8 cellular contexts compared by ENCODE assay signal in the genomic region with DNA sequence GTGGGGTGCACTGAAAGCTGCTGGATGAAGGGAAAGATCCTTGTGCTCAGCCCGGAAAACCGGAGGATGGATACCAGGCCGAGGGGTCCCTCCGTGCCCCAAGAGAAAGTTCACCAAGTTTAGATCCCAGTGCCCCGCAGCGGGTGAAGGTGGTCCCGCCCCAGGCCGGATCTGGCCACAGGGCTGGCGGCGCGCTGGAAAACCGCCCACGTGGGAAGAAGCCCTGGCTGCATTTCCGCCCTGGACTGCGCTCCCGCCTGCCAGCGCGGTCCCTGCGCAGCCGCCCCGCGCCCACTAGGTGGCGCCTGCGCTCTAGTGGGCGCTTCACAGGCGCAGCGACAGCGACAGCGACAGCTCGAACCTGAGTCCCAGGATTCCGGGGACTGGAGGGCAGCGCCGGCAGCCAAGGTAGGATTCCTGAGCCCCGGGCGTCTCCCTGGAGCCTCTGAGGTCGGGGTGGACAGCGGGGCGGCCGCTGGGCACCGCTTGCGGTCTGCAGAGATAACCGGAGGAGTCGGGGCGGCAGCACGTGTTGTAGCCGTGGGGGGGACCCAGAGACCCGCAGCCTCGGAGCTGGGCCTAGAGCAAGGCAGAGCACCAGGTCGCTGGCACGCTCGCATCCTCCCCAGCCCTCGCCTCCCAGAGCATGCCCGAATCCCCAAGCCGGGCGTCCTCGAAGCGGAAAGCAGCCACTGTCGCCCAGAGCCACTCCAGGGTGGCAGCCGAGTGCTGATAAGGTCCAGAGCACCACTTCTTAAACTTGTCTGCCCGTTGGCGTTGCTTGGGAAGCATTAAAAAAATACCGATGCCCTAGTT. TPM values are rescaled to one million over a fixed set of nuclear protein-coding genes. Genes with fewer than 3 reads are reported as not detected.
DNase-seq lines count a peak whose midpoint lies in the region; ATAC-seq and TF ChIP-seq lines count a peak whose summit lies in the region.

A gene with protein sequence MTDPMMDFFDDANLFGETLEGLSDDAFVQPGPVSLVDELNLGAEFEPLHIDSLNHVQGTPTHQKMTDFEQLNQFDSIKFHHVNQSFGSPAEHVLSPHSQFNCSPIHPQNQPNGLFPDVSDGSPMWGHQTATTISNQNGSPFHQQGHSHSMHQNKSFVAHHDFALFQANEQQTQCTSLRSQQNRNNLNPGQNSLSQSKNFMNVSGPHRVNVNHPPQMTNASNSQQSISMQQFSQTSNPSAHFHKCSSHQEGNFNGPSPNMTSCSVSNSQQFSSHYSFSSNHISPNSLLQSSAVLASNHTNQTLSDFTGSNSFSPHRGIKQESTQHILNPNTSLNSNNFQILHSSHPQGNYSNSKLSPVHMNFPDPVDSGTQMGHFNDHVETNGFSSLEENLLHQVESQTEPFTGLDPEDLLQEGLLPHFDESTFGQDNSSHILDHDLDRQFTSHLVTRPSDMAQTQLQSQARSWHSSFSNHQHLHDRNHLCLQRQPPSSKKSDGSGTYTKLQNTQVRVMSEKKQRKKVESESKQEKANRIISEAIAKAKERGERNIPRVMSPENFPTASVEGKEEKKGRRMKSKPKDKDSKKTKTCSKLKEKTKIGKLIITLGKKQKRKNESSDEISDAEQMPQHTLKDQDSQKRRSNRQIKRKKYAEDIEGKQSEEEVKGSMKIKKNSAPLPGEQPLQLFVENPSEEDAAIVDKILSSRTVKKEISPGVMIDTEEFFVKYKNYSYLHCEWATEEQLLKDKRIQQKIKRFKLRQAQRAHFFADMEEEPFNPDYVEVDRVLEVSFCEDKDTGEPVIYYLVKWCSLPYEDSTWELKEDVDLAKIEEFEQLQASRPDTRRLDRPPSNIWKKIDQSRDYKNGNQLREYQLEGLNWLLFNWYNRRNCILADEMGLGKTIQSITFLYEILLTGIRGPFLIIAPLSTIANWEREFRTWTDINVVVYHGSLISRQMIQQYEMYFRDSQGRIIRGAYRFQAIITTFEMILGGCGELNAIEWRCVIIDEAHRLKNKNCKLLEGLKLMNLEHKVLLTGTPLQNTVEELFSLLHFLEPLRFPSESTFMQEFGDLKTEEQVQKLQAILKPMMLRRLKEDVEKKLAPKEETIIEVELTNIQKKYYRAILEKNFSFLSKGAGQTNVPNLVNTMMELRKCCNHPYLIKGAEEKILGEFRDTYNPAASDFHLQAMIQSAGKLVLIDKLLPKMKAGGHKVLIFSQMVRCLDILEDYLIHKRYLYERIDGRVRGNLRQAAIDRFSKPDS (N-terminal part only) (plus strand): TSS at position 322 of the 816 bp plus-strand sequence. CDS start 101,099 bp downstream, outside the sequence.

- peak within 1 kb of the TSS; percentile 83 for H2AFZ ChIP-seq in osteoblast (ENCODE audit: low read length)

- H3K9me3 ChIP-seq in osteoblast (ENCODE audit: low read depth, low read length) (no peaks in the 10 kb centered on the region), testis (no peaks in the 10 kb centered on the region)

- H4K20me1 ChIP-seq in osteoblast (ENCODE audit: insufficient read depth, low read length), result no peaks in the 10 kb centered on the region

- no peaks in the 10 kb centered on the region for H3K36me3 ChIP-seq in osteoblast (ENCODE audit: insufficient read depth, low read length)
- no peaks in the 10 kb centered on the region for H3K36me3 ChIP-seq in testis (ENCODE audit: low read depth, missing control alignments)

- peaks cover 5% of the 10 kb centered on the region for H3K4me1 Mint-ChIP-seq in activated naive CD4-positive, alpha-beta T cell treated with anti-CD3 and anti-CD28 coated beads, Interleukin-2, amount 50 U/mL, for 24 hours

- H3K27ac Mint-ChIP-seq in activated naive CD4-positive, alpha-beta T cell treated with anti-CD3 and anti-CD28 coated beads, Interleukin-2, amount 50 U/mL, for 24 hours, result peak within 1 kb of the TSS; percentile 68

- H3K36me3 Mint-ChIP-seq in activated naive CD4-positive, alpha-beta T cell treated with anti-CD3 and anti-CD28 coated beads, Interleukin-2, amount 50 U/mL, for 24 hours, result no peaks in the 10 kb centered on the region

- TF ChIP-seq CTCF in GM10266 (IDR thresholded peaks at IDR 0.05; ENCODE audit: control insufficient read depth, insufficient read depth, low read depth, missing control alignments) (peak; percentile 100), osteoblast (IDR thresholded peaks at IDR 0.05; ENCODE audit: extremely low read depth, low read depth, low read length) (peak; percentile 92), testis (IDR thresholded peaks at IDR 0.05) (peak; percentile 98)

- DNase-seq in GM10266 (ENCODE audit: extremely low spot score), result peak; percentile 81
- peak; percentile 10 for DNase-seq in NCI-H1048 (lab: John Stamatoyannopoulos, UW)
- DNase-seq in glomerular endothelial cell (ENCODE audit: extremely low read depth, low read depth, low spot score), result no peak
- DNase-seq in osteoblast (ENCODE audit: insufficient read length, low spot score, missing footprints), result peak; percentile 96
- peak; percentile 87 for DNase-seq in testis

- 0% methylated on average over 3 to 53 of the region's 62 CpGs for WGBS in testis, 2 donors

- H3K4me1 ChIP-seq in osteoblast (ENCODE audit: insufficient read depth, low read length), result peaks cover 31% of the 10 kb centered on the region
- H3K4me1 ChIP-seq in testis, result no peaks in the 10 kb centered on the region

- peaks cover 1% of the 10 kb centered on the region for H3K27me3 Mint-ChIP-seq in activated naive CD4-positive, alpha-beta T cell treated with anti-CD3 and anti-CD28 coated beads, Interleukin-2, amount 50 U/mL, for 24 hours

- H3K4me2 ChIP-seq in osteoblast (ENCODE audit: insufficient read depth, low read length), result peak within 1 kb of the TSS; percentile 80

- intact Hi-C loops in testis (cut with DNase I; ENCODE audit: low total_unique reads), result loop anchor here (2.0 kb wide), 1 partner anchor 76 kb away; no protein-coding TSS in a partner anchor

- peak within 1 kb of the TSS; percentile 91 for H3K4me3 ChIP-seq in osteoblast (ENCODE audit: insufficient read depth, low read length)
- peak within 1 kb of the TSS; percentile 57 to 66 for H3K4me3 ChIP-seq in testis

- H3K79me2 ChIP-seq in osteoblast (ENCODE audit: insufficient read depth, low read length), result peaks cover 27% of the 10 kb centered on the region

- peak within 1 kb of the TSS; percentile 84 for H3K27ac ChIP-seq in osteoblast (ENCODE audit: low read depth, low read length)
- H3K27ac ChIP-seq in testis, result peak within 1 kb of the TSS; percentile 55 to 70

- TF ChIP-seq POLR2A in testis (IDR thresholded peaks at IDR 0.05), result no peak

- no peaks in the 10 kb centered on the region for H3K9me3 Mint-ChIP-seq in activated naive CD4-positive, alpha-beta T cell treated with anti-CD3 and anti-CD28 coated beads, Interleukin-2, amount 50 U/mL, for 24 hours

- ATAC-seq in HG02571 (IDR thresholded peaks at IDR 0.05; ENCODE audit: unreplicated experiment) (peak; percentile 82), SK-N-SH treated with all-trans-retinoic acid at 6 μM for 48 hours (peak; percentile 86)

- peak within 1 kb of the TSS; percentile 82 for H3K4me3 Mint-ChIP-seq in activated naive CD4-positive, alpha-beta T cell treated with anti-CD3 and anti-CD28 coated beads, Interleukin-2, amount 50 U/mL, for 24 hours

- no peaks in the 10 kb centered on the region for H3K27me3 ChIP-seq in osteoblast (ENCODE audit: insufficient read depth, low read length)
- H3K27me3 ChIP-seq in testis, result no peaks in the 10 kb centered on the region

TF ChIP-seq in SK-N-SH treated with all-trans-retinoic acid at 6 μM for 48 hours, 23 proteins besides CTCF, POLR2A, EP300 and RAD21 (continues in another document):
- TF ChIP-seq ZFP30 (CRISPR knock-in tag; IDR thresholded peaks at IDR 0.05) (no peak), CSDC2 (CRISPR knock-in tag; IDR thresholded peaks at IDR 0.05) (0 out of 2 replicates have a peak, but pooled peaks have one; percentile 13), OSR1 (CRISPR knock-in tag; IDR thresholded peaks at IDR 0.05) (no peak), ARNTL (CRISPR knock-in tag; IDR thresholded peaks at IDR 0.05; ENCODE audit: borderline replicate concordance, low read depth) (no peak), ZNF70 (CRISPR knock-in tag; IDR thresholded peaks at IDR 0.05) (peak; percentile 71; the same call in 1 of the 2 replicates), ISL1 (CRISPR knock-in tag; IDR thresholded peaks at IDR 0.05) (no peak), RARB (CRISPR knock-in tag; IDR thresholded peaks at IDR 0.05) (no peak), ZFP3 (CRISPR knock-in tag; IDR thresholded peaks at IDR 0.05) (no peak), SNAI2 (CRISPR knock-in tag; IDR thresholded peaks at IDR 0.05) (no peak), ZC3H10 (CRISPR knock-in tag; IDR thresholded peaks at IDR 0.05) (no peak), ESRRG (CRISPR knock-in tag; IDR thresholded peaks at IDR 0.05) (no peak), BACH2 (CRISPR knock-in tag; IDR thresholded peaks at IDR 0.05; ENCODE audit: borderline replicate concordance) (no peak)
- TF ChIP-seq, protein P1, sequence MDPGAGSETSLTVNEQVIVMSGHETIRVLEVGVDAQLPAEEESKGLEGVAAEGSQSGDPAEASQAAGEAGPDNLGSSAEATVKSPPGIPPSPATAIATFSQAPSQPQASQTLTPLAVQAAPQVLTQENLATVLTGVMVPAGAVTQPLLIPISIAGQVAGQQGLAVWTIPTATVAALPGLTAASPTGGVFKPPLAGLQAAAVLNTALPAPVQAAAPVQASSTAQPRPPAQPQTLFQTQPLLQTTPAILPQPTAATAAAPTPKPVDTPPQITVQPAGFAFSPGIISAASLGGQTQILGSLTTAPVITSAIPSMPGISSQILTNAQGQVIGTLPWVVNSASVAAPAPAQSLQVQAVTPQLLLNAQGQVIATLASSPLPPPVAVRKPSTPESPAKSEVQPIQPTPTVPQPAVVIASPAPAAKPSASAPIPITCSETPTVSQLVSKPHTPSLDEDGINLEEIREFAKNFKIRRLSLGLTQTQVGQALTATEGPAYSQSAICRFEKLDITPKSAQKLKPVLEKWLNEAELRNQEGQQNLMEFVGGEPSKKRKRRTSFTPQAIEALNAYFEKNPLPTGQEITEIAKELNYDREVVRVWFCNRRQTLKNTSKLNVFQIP (CRISPR knock-in tag; IDR thresholded peaks at IDR 0.05; ENCODE audit: borderline replicate concordance, low read depth), result no peak
- TF ChIP-seq, protein P2, sequence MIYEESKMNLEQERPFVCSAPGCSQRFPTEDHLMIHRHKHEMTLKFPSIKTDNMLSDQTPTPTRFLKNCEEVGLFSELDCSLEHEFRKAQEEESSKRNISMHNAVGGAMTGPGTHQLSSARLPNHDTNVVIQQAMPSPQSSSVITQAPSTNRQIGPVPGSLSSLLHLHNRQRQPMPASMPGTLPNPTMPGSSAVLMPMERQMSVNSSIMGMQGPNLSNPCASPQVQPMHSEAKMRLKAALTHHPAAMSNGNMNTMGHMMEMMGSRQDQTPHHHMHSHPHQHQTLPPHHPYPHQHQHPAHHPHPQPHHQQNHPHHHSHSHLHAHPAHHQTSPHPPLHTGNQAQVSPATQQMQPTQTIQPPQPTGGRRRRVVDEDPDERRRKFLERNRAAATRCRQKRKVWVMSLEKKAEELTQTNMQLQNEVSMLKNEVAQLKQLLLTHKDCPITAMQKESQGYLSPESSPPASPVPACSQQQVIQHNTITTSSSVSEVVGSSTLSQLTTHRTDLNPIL (CRISPR knock-in tag; IDR thresholded peaks at IDR 0.05; ENCODE audit: low read depth), result no peak

RNA-seq across cellular contexts. Expression of the gene that starts here (rescaled TPM):
- 32.1 and 44.0 TPM in 2 replicates for total RNA-seq in glomerular endothelial cell
- 80.4 and 83.6 TPM in 2 replicates for total RNA-seq in osteoblast
- total RNA-seq in testis, result 10 to 100 TPM; 57.5 to 67.3 TPM
- polyA plus RNA-seq in testis (ENCODE audit: insufficient read depth, low read depth, low replicate concordance), result 10.4 TPM
